17 cellular contexts compared by ENCODE assay signal in genomic region chr11:45607995-45608394, GRCh38. TPM values are rescaled to one million over a fixed set of nuclear protein-coding genes. Genes with fewer than 3 reads are reported as not detected.
DNase-seq lines count a peak whose midpoint lies in the region; ATAC-seq and TF ChIP-seq lines count a peak whose summit lies in the region.
"Had no signal": no experiment of that assay in that cellular context is flagged by ENCODE, and none has a peak within 500 bp of the region (broad histone marks: within the 10 kb centered on the region; RNA-seq: fewer than 3 reads in every experiment).

No MANE protein-coding gene starts in this region.

- TF ChIP-seq CTCF in WERI-Rb-1 (IDR thresholded peaks at IDR 0.05; ENCODE audit: low read depth, low read length) (no peak), left ventricle myocardium inferior (IDR thresholded peaks at IDR 0.05; ENCODE audit: borderline replicate concordance) (no peak), transverse colon (IDR thresholded peaks at IDR 0.05) (no peak)

- peaks cover 42% of the 10 kb centered on the region for H3K4me1 ChIP-seq in left ventricle myocardium inferior
- no peaks in the 10 kb centered on the region for H3K4me1 ChIP-seq in transverse colon
- H3K4me1 ChIP-seq: vagina had no signal

- peak; percentile 79 for ATAC-seq in Right ventricle myocardium inferior
- ATAC-seq in HG03097 (IDR thresholded peaks at IDR 0.05; ENCODE audit: low FRiP score, unreplicated experiment) = no peak
- ATAC-seq: SK-N-SH treated with all-trans-retinoic acid at 6 μM for 48 hours had no signal

- TF ChIP-seq POLR2A in transverse colon (IDR thresholded peaks at IDR 0.05) = no peak

- H3K27ac ChIP-seq in WERI-Rb-1 (peak overlapping the region; percentile 58), left ventricle myocardium inferior (replicated peaks) (no peak overlapping the region), transverse colon (no peak overlapping the region)
- H3K27ac ChIP-seq: vagina had no signal

- DNase-seq in Right ventricle myocardium inferior (ENCODE audit: missing footprints) (no peak), cardiac septum (ENCODE audit: low spot score) (no peak), WERI-Rb-1 (peak; percentile 86), left ventricle myocardium inferior (peak; percentile 50), transverse colon (peak; percentile 10), NOMO-1 (lab: John Stamatoyannopoulos, UW; ENCODE audit: unreplicated experiment in 2 of 2) (no peak), NCI-H1436 treated with DMSO at 0.1 percent for 48 hours (lab: John Stamatoyannopoulos, UW) (no peak)
- DNase-seq: activated CD4-positive, alpha-beta T cell treated with anti-CD3 and anti-CD28 coated beads, Interleukin-2, amount 10 ng/mL, durations not matched to agents 7 days and 5 days; activated naive CD8-positive, alpha-beta T cell treated with anti-CD3 and anti-CD28 coated beads for 36 hours; activated T-cell treated with anti-CD3 and anti-CD28 coated beads, Interleukin-2, amount 50 U/mL, for 1 hour; effector memory CD4-positive, alpha-beta T cell; Karpas-422; NCI-H146 had no signal

- H3K36me3 ChIP-seq in WERI-Rb-1 = no peaks in the 10 kb centered on the region
- no peaks in the 10 kb centered on the region for H3K36me3 ChIP-seq in left ventricle myocardium inferior
- no peaks in the 10 kb centered on the region for H3K36me3 ChIP-seq in transverse colon
- H3K36me3 ChIP-seq: vagina had no signal

- H3K9me3 ChIP-seq in WERI-Rb-1 (ENCODE audit: severe bottlenecking) = no peaks in the 10 kb centered on the region
- H3K9me3 ChIP-seq in left ventricle myocardium inferior (replicated peaks) = no peaks in the 10 kb centered on the region
- no peaks in the 10 kb centered on the region for H3K9me3 ChIP-seq in transverse colon
- H3K9me3 ChIP-seq: vagina had no signal

- H3K4me3 ChIP-seq in WERI-Rb-1 (ENCODE audit: low read depth, low read length) = no peak overlapping the region
- H3K4me3 ChIP-seq in left ventricle myocardium inferior = no peak overlapping the region
- H3K4me3 ChIP-seq in transverse colon = no peak overlapping the region
- H3K4me3 ChIP-seq: lung, vagina had no signal

- WGBS in transverse colon (ENCODE audit: low coverage in 1 of 2), 2 donors = 43% methylated on average over 5 of the region's 5 CpGs; no CpG with 5 or more reads in 1 of the 2 donors

- H3K27me3 ChIP-seq in WERI-Rb-1 (ENCODE audit: insufficient read depth, low read depth, severe bottlenecking) = no peaks in the 10 kb centered on the region
- H3K27me3 ChIP-seq in left ventricle myocardium inferior (ENCODE audit: low read depth) = peaks cover 41% of the 10 kb centered on the region
- H3K27me3 ChIP-seq in transverse colon = no peaks in the 10 kb centered on the region
- H3K27me3 ChIP-seq: vagina had no signal

- intact Hi-C loops in Right ventricle myocardium inferior (cut with DNase I) (loop anchor here (5.0 kb wide), 1 partner anchor 49 kb away; no protein-coding TSS in a partner anchor), cardiac septum (cut with DNase I) (no loop called here), left ventricle myocardium inferior (cut with micrococcal nuclease) (no loop called here), transverse colon (cut with DNase I; ENCODE audit: low total_unique reads) (no loop called here)

- in situ Hi-C loops in transverse colon (cut with MboI; ENCODE audit: low pct_ligation_motif_present in 1 of 4, low pct_unique_long_range_greater_than_20kb in 1 of 4, low sequenced_read_pairs in 3 of 4) = no loop called here

- no peak for TF ChIP-seq EP300 in transverse colon (IDR thresholded peaks at IDR 0.05; ENCODE audit: low read depth)

RNA-seq across cellular contexts. Expression of gene CHST1, which starts 57.4 kb away (rescaled TPM):
- total RNA-seq in Right ventricle myocardium inferior = 3.2 TPM
- total RNA-seq in cardiac septum = 2.6 TPM
- total RNA-seq in left ventricle myocardium inferior = 2.9 TPM
- total RNA-seq in transverse colon = 1 to 10 TPM in 2 of 4 donors, under 1 TPM in 2; 0.27 to 1.9 (median 0.76) TPM
- total RNA-seq: activated CD4-positive, alpha-beta T cell treated with anti-CD3 and anti-CD28 coated beads, Interleukin-2, amount 10 ng/mL, durations not matched to agents 7 days and 5 days; activated naive CD8-positive, alpha-beta T cell treated with anti-CD3 and anti-CD28 coated beads for 36 hours had no signal

Comparison
In these comparisons a context has a peak if more than half of its experiments do, and no peak if none do; other contexts are left out.
1. DNase-seq: peak in WERI-Rb-1 (single experiment), left ventricle myocardium inferior (single experiment) and transverse colon (single experiment); none in Right ventricle myocardium inferior (single experiment), cardiac septum (single experiment), NOMO-1 (0 of 2) and NCI-H1436 treated with DMSO at 0.1 percent for 48 hours (single experiment).